In genomic region chr1:160260436-160261382, GRCh38 we compare ENCODE assay signal across 8 cellular contexts. TPM values are rescaled to one million over a fixed set of nuclear protein-coding genes. Genes with fewer than 3 reads are reported as not detected.
DNase-seq lines count a peak whose midpoint lies in the region; TF ChIP-seq lines count a peak whose summit lies in the region.

No MANE protein-coding gene starts in this region.

- TF ChIP-seq CTCF in GM12875 (IDR thresholded peaks at IDR 0.05; ENCODE audit: borderline replicate concordance, insufficient read depth, low read depth, low read length) (no peak), ovary (IDR thresholded peaks at IDR 0.05) (no peak), GM10248 (IDR thresholded peaks at IDR 0.05; ENCODE audit: control extremely low read depth, extremely low read depth, low read depth, missing control alignments) (no peak)

- peaks cover 9% of the 10 kb centered on the region for H3K4me1 ChIP-seq in ovary (ENCODE audit: insufficient read depth)

- no peaks in the 10 kb centered on the region for H3K27me3 ChIP-seq in ovary

- no peaks in the 10 kb centered on the region for H3K9me3 ChIP-seq in ovary

- no peaks in the 10 kb centered on the region for H3K36me3 ChIP-seq in ovary

- POLR2A ChIA-PET in GM10248 (lab: Yijun Ruan, JAX): interaction anchor here (0.7 kb wide), 1 partner anchor 344 kb away, joined by 5 read pairs; no protein-coding TSS in a partner anchor

- intact Hi-C loops in ovary (cut with DNase I): loop anchor here in 1 of 4 donors (5.0 kb wide), 1 partner anchor 158 kb away; no protein-coding TSS in a partner anchor
- intact Hi-C loops in head of caudate nucleus (cut with DNase I): no loop called here

- WGBS in ovary, 3 donors: 6 to 11% (median 10%) methylated on average over 6 of the region's 6 CpGs

- no peak for TF ChIP-seq POLR2A in ovary (IDR thresholded peaks at IDR 0.05)

- in situ Hi-C loops in ACHN (cut with HindIII; ENCODE audit: low pct_ligation_motif_present, low pct_unique_long_range_greater_than_20kb, low sequenced_read_pairs): no loop called here

- H3K27ac ChIP-seq in epithelial cell of prostate (peak overlapping the region; percentile 90), ovary (peak overlapping the region; percentile 91 to 93)

- TF ChIP-seq EP300 in ovary (IDR thresholded peaks at IDR 0.05): no peak

- H3K4me3 ChIP-seq in GM12875 (ENCODE audit: low read depth, low read length): peak overlapping the region; percentile 26
- H3K4me3 ChIP-seq in ovary: peak overlapping the region; percentile 91

- DNase-seq in ACHN (peak; percentile 72), RPMI8226 (peak; percentile 19), epithelial cell of prostate (ENCODE audit: low read depth, low spot score) (no peak), ovary (no peak), GM10248 (ENCODE audit: extremely low spot score) (no peak), head of caudate nucleus (no peak)
- DNase-seq in stimulated activated CD4-positive, alpha-beta T cell treated with anti-CD3 and anti-CD28 coated beads, Interleukin-12 subunit alpha, Interleukin-12 subunit beta, amount 100 ng/mL, for 4 hours: no peak

- CTCF ChIA-PET in GM10248 (lab: Yijun Ruan, JAX): interaction anchor here (1.1 to 4.5 kb wide), 8 partner anchors 10 to 159 kb away, joined by 3 to 37 read pairs (median 6); no protein-coding TSS in a partner anchor

RNA-seq across cellular contexts. Expression of gene DCAF8, which starts 1.6 kb away (rescaled TPM):
- 100 to 1,000 TPM in 5 of 7 donors, 10 to 100 TPM in 2; 85.2 to 133 (median 104) TPM for total RNA-seq in ovary
- 100 to 1,000 TPM in 1 of 2 donors, 10 to 100 TPM in 1; 99.0 to 147 TPM for polyA plus RNA-seq in ovary

RNA-seq across cellular contexts. Expression of gene PEX19, which starts 24.2 kb away (rescaled TPM):
- total RNA-seq in ovary: 10 to 100 TPM; 40.1 to 91.7 (median 70.6) TPM
- 100 to 1,000 TPM in 1 of 2 donors, 10 to 100 TPM in 1; 38.9 to 139 TPM for polyA plus RNA-seq in ovary

RNA-seq across cellular contexts. Expression of gene PEA15, which starts 55.5 kb away (rescaled TPM):
- 100 to 1,000 TPM in 5 of 7 donors, 10 to 100 TPM in 2; 38.4 to 137 (median 135) TPM for total RNA-seq in ovary
- 100 to 1,000 TPM; 137 to 530 TPM for polyA plus RNA-seq in ovary

Comparison
In these comparisons a context has a peak if more than half of its experiments do, and no peak if none do; other contexts are left out.
1. DNase-seq: peak in ACHN (single experiment) and RPMI8226 (single experiment); none in epithelial cell of prostate (single experiment), ovary (0 of 5), stimulated activated CD4-positive, alpha-beta T cell treated with anti-CD3 and anti-CD28 coated beads, Interleukin-12 subunit alpha, Interleukin-12 subunit beta, amount 100 ng/mL, for 4 hours (single experiment), GM10248 (single experiment) and head of caudate nucleus (0 of 42).